In genomic region chr1:234927968-234928635, GRCh38 we compare ENCODE assay signal across 12 cellular contexts.
DNase-seq lines count a peak whose midpoint lies in the region; ATAC-seq and TF ChIP-seq lines count a peak whose summit lies in the region.
"Had no signal": no experiment of that assay in that cellular context is flagged by ENCODE, and none has a peak within 500 bp of the region (broad histone marks: within the 10 kb centered on the region; RNA-seq: fewer than 3 reads in every experiment).

No MANE protein-coding gene starts in this region.

- H3K4me1 ChIP-seq in OCI-LY3 (ENCODE audit: low read length) (peaks cover 70% of the 10 kb centered on the region), ovary (ENCODE audit: insufficient read depth) (peaks cover 5% of the 10 kb centered on the region)

- H3K27ac ChIP-seq in OCI-LY3 (ENCODE audit: low read length): no peak overlapping the region
- H3K27ac ChIP-seq in ovary: no peak overlapping the region
- H3K27ac ChIP-seq: tibial artery had no signal

- H3K36me3 Mint-ChIP-seq in Calu3 (ENCODE audit: insufficient read depth, unreplicated experiment): no peaks in the 10 kb centered on the region
- no peaks in the 10 kb centered on the region for H3K36me3 Mint-ChIP-seq in neural crest cell (ENCODE audit: low read depth)

- H3K9me3 Mint-ChIP-seq in Calu3 (ENCODE audit: low read depth, unreplicated experiment): peaks cover 3% of the 10 kb centered on the region
- H3K9me3 Mint-ChIP-seq in neural crest cell: peaks cover 4% of the 10 kb centered on the region

- CTCF ChIA-PET in Calu3 (lab: Charles Lee): no interaction called here

- intact Hi-C loops in Calu3 (cut with micrococcal nuclease; ENCODE audit: unreplicated experiment) (no loop called here), ovary (cut with DNase I) (loop anchor here in 1 of 4 donors (10.0 kb wide), 1 partner anchor 147 kb away; no protein-coding TSS in a partner anchor), Right ventricle myocardium inferior (cut with DNase I) (loop anchor here (5.0 kb wide), 1 partner anchor 34 kb away; no protein-coding TSS in a partner anchor)

- H3K27me3 ChIP-seq in OCI-LY3 (ENCODE audit: low read depth, low read length) (peaks cover 55% of the 10 kb centered on the region), ovary (no peaks in the 10 kb centered on the region)
- H3K27me3 ChIP-seq: tibial artery had no signal

- no peaks in the 10 kb centered on the region for H3K9me3 ChIP-seq in OCI-LY3 (ENCODE audit: insufficient read depth, low read length)
- H3K9me3 ChIP-seq in ovary: no peaks in the 10 kb centered on the region
- H3K9me3 ChIP-seq: tibial artery had no signal

- H3K27me3 Mint-ChIP-seq in Calu3 (ENCODE audit: unreplicated experiment) (no peaks in the 10 kb centered on the region), neural crest cell (ENCODE audit: low read depth) (no peaks in the 10 kb centered on the region)

- 80 to 82% (median 81%) methylated on average over 10 of the region's 10 CpGs for WGBS in ovary, 3 donors

- H4K20me1 ChIP-seq in OCI-LY3 (ENCODE audit: insufficient read depth, low read length): no peaks in the 10 kb centered on the region

- peaks cover 6% of the 10 kb centered on the region for H3K36me3 ChIP-seq in OCI-LY3 (replicated peaks; ENCODE audit: low read depth, low read length)
- no peaks in the 10 kb centered on the region for H3K36me3 ChIP-seq in ovary
- H3K36me3 ChIP-seq: tibial artery had no signal

- TF ChIP-seq EP300 in ovary (IDR thresholded peaks at IDR 0.05): no peak

- H3K4me1 Mint-ChIP-seq in Calu3 (ENCODE audit: low read depth, unreplicated experiment): peaks cover 38% of the 10 kb centered on the region
- H3K4me1 Mint-ChIP-seq in neural crest cell: peaks cover 49% of the 10 kb centered on the region

- TF ChIP-seq CTCF in Calu3 (IDR thresholded peaks at IDR 0.05; ENCODE audit: unreplicated experiment): no peak
- TF ChIP-seq CTCF in OCI-LY3 (IDR thresholded peaks at IDR 0.05; ENCODE audit: low read depth, low read length): no peak
- TF ChIP-seq CTCF in neural crest cell (conservative IDR thresholded peaks at IDR 0.05): no peak
- TF ChIP-seq CTCF in ovary (IDR thresholded peaks at IDR 0.05): no peak

- H3K27ac Mint-ChIP-seq in Calu3 (ENCODE audit: unreplicated experiment): peak overlapping the region; percentile 3
- peak overlapping the region; percentile 53 for H3K27ac Mint-ChIP-seq in neural crest cell (ENCODE audit: unreplicated experiment)

- H3K4me2 ChIP-seq in OCI-LY3 (ENCODE audit: low read length): peak overlapping the region; percentile 98

- no peak for ATAC-seq in Right ventricle myocardium inferior

- H3K4me3 Mint-ChIP-seq in Calu3 (ENCODE audit: low read depth, unreplicated experiment): no peak overlapping the region
- no peak overlapping the region for H3K4me3 Mint-ChIP-seq in neural crest cell

- no TSS peak for BruUV-seq in Calu3 (replicated peaks; lab: Mats Ljungman, UMichigan)

- H3K4me3 ChIP-seq in OCI-LY3 (ENCODE audit: low read length) (peak overlapping the region; percentile 70), ovary (no peak overlapping the region)
- H3K4me3 ChIP-seq: skin epidermis, tibial artery had no signal

- H2AFZ ChIP-seq in OCI-LY3 (ENCODE audit: low read depth, low read length): no peak overlapping the region

- H3K79me2 ChIP-seq in OCI-LY3 (ENCODE audit: low read length): no peaks in the 10 kb centered on the region

- peak overlapping the region; percentile 48; the same call in 1 of the 2 replicates for H3K9ac ChIP-seq in OCI-LY3 (ENCODE audit: low read length)

- TF ChIP-seq POLR2A in ovary (IDR thresholded peaks at IDR 0.05): no peak

- DNase-seq in Calu3 (no peak), amniotic epithelial cell (ENCODE audit: low read depth) (peak; percentile 8), neural crest cell (ENCODE audit: low read depth, low spot score) (no peak), NK-92 (lab: John Stamatoyannopoulos, UW; ENCODE audit: unreplicated experiment) (no peak), CD1c-positive myeloid dendritic cell (ENCODE audit: extremely low spot score) (no peak), ovary (no peak), Right ventricle myocardium inferior (ENCODE audit: missing footprints) (no peak)
- DNase-seq: Karpas-422, NCI-H2081 had no signal
